Comparison of ENCODE assay signal across 24 cellular contexts in the genomic region with DNA sequence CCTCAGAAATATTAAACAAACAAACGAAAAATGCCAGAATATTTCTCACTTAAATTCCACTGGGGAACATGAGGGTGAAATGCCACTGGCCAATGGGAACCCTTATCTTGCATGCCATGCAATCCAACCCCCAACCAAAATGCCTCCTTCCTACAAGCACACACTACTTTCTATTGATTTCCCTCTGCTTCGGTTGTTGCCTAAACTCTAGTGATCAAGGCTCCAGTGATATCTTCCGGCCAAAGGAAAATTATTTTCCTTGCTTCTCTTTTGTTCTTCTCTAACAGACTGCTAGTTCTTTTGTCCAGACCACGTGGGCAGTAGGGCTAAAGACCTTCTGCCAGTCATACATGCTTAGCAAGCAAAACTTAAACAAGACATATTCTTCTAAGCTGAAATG.
DNase-seq lines count a peak whose midpoint lies in the region; ATAC-seq, FAIRE-seq and TF ChIP-seq lines count a peak whose summit lies in the region.
"Had no signal": no experiment of that assay in that cellular context is flagged by ENCODE, and none has a peak within 500 bp of the region (broad histone marks: within the 10 kb centered on the region; RNA-seq: fewer than 3 reads in every experiment).

No MANE protein-coding gene starts in this region.

- no peaks in the 10 kb centered on the region for H3K27me3 ChIP-seq in HAP-1 (ENCODE audit: low read depth)
- no peaks in the 10 kb centered on the region for H3K27me3 ChIP-seq in testis
- no peaks in the 10 kb centered on the region for H3K27me3 ChIP-seq in esophagus squamous epithelium
- H3K27me3 ChIP-seq: BLaER1 treated with 17β-estradiol and CSF1 and Interleukin-3, amounts not matched to agents 10 nM and 100 nM; tibial artery had no signal

- intact Hi-C loops in testis (cut with DNase I; ENCODE audit: low total_unique reads) (no loop called here), esophagus squamous epithelium (cut with DNase I) (no loop called here)

- H3K9me3 ChIP-seq in HAP-1 (no peaks in the 10 kb centered on the region), testis (no peaks in the 10 kb centered on the region), esophagus squamous epithelium (no peaks in the 10 kb centered on the region)
- H3K9me3 ChIP-seq: psoas muscle, tibial artery had no signal

- no peak for FAIRE-seq in GM12892 (lab: Jason Lieb, UNC)
- FAIRE-seq: GM12878, keratinocyte had no signal

- WGBS in testis, 2 donors, result 32 to 41% methylated on average over 4 of the region's 4 CpGs
- 60 to 62% methylated on average over 4 of the region's 4 CpGs for WGBS in esophagus squamous epithelium, 2 donors

- H3K4me1 ChIP-seq in HAP-1 (peaks cover 16% of the 10 kb centered on the region), testis (peaks cover 11% of the 10 kb centered on the region), esophagus squamous epithelium (peaks cover 0 to 3% (median 0%) of the 10 kb centered on the region in 3 donors)

- no peak for ATAC-seq in HG03378 (IDR thresholded peaks at IDR 0.05; ENCODE audit: unreplicated experiment)
- ATAC-seq: activated CD8-positive, alpha-beta memory T cell treated with anti-CD3 and anti-CD28 coated beads, Interleukin-2, amount 10 ng/mL, durations not matched to agents 7 days and 5 days; GM12878; natural killer cell treated with Interleukin-12 subunit alpha and Interleukin-12 subunit beta and Interleukin-15 and Interleukin-18, amount 100 ng/mL, for 72 hours; psoas muscle; stimulated activated effector memory CD8-positive, alpha-beta T cell treated with anti-CD3 and anti-CD28 coated beads, Interleukin-12 subunit alpha, Interleukin-12 subunit beta, amount 100 ng/mL, for 72 hours had no signal

- H3K27ac ChIP-seq in testis (no peak overlapping the region), esophagus squamous epithelium (no peak overlapping the region)
- H3K27ac ChIP-seq: BLaER1 treated with 17β-estradiol and CSF1 and Interleukin-3, amounts not matched to agents 10 nM and 100 nM; psoas muscle; tibial artery had no signal

- 0 out of 2 replicates have a peak, but pooled peaks cover 2% of the 10 kb centered on the region for H3K36me3 ChIP-seq in HAP-1 (replicated peaks)
- H3K36me3 ChIP-seq in testis (ENCODE audit: low read depth, missing control alignments), result no peaks in the 10 kb centered on the region
- H3K36me3 ChIP-seq in esophagus squamous epithelium, result peaks cover 0 to 11% (median 0%) of the 10 kb centered on the region in 3 donors
- H3K36me3 ChIP-seq: tibial artery had no signal

- DNase-seq in HAP-1 (ENCODE audit: low spot score in 2 of 2) (peak; percentile 23 to 24), dermis blood vessel endothelial cell (peak; percentile 20), midbrain (lab: John Stamatoyannopoulos, UW) (peak; percentile 36), testis (peak; percentile 29), esophagus squamous epithelium (lab: John Stamatoyannopoulos, UW) (no peak), GM12892 (ENCODE audit: insufficient read length) (no peak)
- DNase-seq: activated CD8-positive, alpha-beta memory T cell treated with anti-CD3 and anti-CD28 coated beads, Interleukin-2, amount 10 ng/mL, durations not matched to agents 7 days and 5 days; activated effector memory CD4-positive, alpha-beta T cell treated with anti-CD3 and anti-CD28 coated beads, Interleukin-2, amount 50 U/mL, for 16 hours; amniotic stem cell; cerebellar nuclear complex; DMS 273 treated with DMSO at 0.1 percent for 48 hours; mammary epithelial cell; NCI-H2171; NCI-H526 treated with DMSO at 0.1 percent for 48 hours; psoas muscle; stimulated activated CD4-positive, alpha-beta T cell treated with anti-CD3 and anti-CD28 coated beads, Interleukin-12 subunit alpha, Interleukin-12 subunit beta, amount 100 ng/mL, for 4 hours; SW 1271; tibial artery had no signal

- no peak for TF ChIP-seq POLR2A in testis (IDR thresholded peaks at IDR 0.05)
- TF ChIP-seq POLR2A in esophagus squamous epithelium (IDR thresholded peaks at IDR 0.05), result no peak
- no peak for TF ChIP-seq POLR2A in GM12892 (IDR thresholded peaks at IDR 0.05; ENCODE audit: low read depth, low read length)

- TF ChIP-seq CTCF in testis (IDR thresholded peaks at IDR 0.05) (no peak), esophagus squamous epithelium (IDR thresholded peaks at IDR 0.05) (no peak)

- no peak overlapping the region for H3K4me3 ChIP-seq in HAP-1
- H3K4me3 ChIP-seq in testis, result no peak overlapping the region
- no peak overlapping the region for H3K4me3 ChIP-seq in esophagus squamous epithelium
- H3K4me3 ChIP-seq: BLaER1 treated with 17β-estradiol and CSF1 and Interleukin-3, amounts not matched to agents 10 nM and 100 nM; GM12878; psoas muscle; tibial artery had no signal

- in situ Hi-C loops in HAP-1 (cut with MboI; ENCODE audit: low sequenced_read_pairs), result no loop called here

Comparison
In these comparisons a context has a peak if more than half of its experiments do, and no peak if none do; other contexts are left out.
1. DNase-seq: peak in HAP-1 (2 of 2), dermis blood vessel endothelial cell (single experiment), midbrain (single experiment) and testis (single experiment); none in esophagus squamous epithelium (single experiment) and GM12892 (single experiment).